27 cellular contexts compared by ENCODE assay signal in genomic region chr17:50922739-50923405, GRCh38. TPM values are rescaled to one million over a fixed set of nuclear protein-coding genes. Genes with fewer than 3 reads are reported as not detected.
DNase-seq lines count a peak whose midpoint lies in the region; ATAC-seq and TF ChIP-seq lines count a peak whose summit lies in the region.
"Had no signal": no experiment of that assay in that cellular context is flagged by ENCODE, and none has a peak within 500 bp of the region (broad histone marks: within the 10 kb centered on the region; RNA-seq: fewer than 3 reads in every experiment).

No MANE protein-coding gene starts in this region.

- no peak overlapping the region for H2BK120ac ChIP-seq in trophoblast cell (ENCODE audit: insufficient read depth, low read length, poor library complexity)

- no peak overlapping the region for H3K4ac ChIP-seq in trophoblast cell (ENCODE audit: low read depth, low read length)

- 0 out of 2 replicates have a peak, but pooled peaks cover 4% of the 10 kb centered on the region for H3F3A ChIP-seq in GM23248 (ENCODE audit: insufficient read depth)

- peak overlapping the region in 6 of 10 donors; percentile 13 to 89 (median 43) for H3K27ac ChIP-seq in heart right ventricle
- peak overlapping the region in 1 of 2 donors; percentile 22 for H3K27ac ChIP-seq in right atrium auricular region
- H3K27ac ChIP-seq in duodenal mucosa (ENCODE audit: low read depth, low read length) = peak overlapping the region; percentile 76
- peak overlapping the region; percentile 97 to 98 for H3K27ac ChIP-seq in mucosa of rectum (ENCODE audit: low read depth in 2 of 2, low read length in 2 of 2)
- H3K27ac ChIP-seq in coronary artery = no peak overlapping the region
- H3K27ac ChIP-seq in trophoblast cell (ENCODE audit: low read depth, low read length) = no peak overlapping the region
- no peak overlapping the region for H3K27ac ChIP-seq in GM23248
- H3K27ac ChIP-seq: BLaER1, cardiac muscle cell, ovary, tibial artery had no signal

- H4K12ac ChIP-seq in trophoblast cell (ENCODE audit: low read depth, low read length) = no peak overlapping the region

- H2AK5ac ChIP-seq in trophoblast cell (ENCODE audit: low read length) = no peak overlapping the region

- H2BK5ac ChIP-seq in trophoblast cell (ENCODE audit: low read depth, low read length, poor library complexity) = no peak overlapping the region

- H4K91ac ChIP-seq in trophoblast cell (ENCODE audit: low read depth, low read length) = no peak overlapping the region

- no peaks in the 10 kb centered on the region for H3K79me2 ChIP-seq in trophoblast cell (ENCODE audit: control insufficient read depth, insufficient read depth, low read length, poor library complexity)
- no peaks in the 10 kb centered on the region for H3K79me2 ChIP-seq in GM23248 (ENCODE audit: insufficient read depth)

- no peaks in the 10 kb centered on the region for H3K27me3 ChIP-seq in heart right ventricle
- no peaks in the 10 kb centered on the region for H3K27me3 ChIP-seq in right atrium auricular region
- H3K27me3 ChIP-seq in duodenal mucosa (ENCODE audit: control insufficient read depth in 1 of 2, insufficient read depth in 2 of 2, low read length in 2 of 2) = no peaks in the 10 kb centered on the region
- H3K27me3 ChIP-seq in mucosa of rectum (ENCODE audit: control insufficient read depth in 2 of 2, insufficient read depth in 2 of 2, low read length in 2 of 2) = no peaks in the 10 kb centered on the region
- no peaks in the 10 kb centered on the region for H3K27me3 ChIP-seq in trophoblast cell (ENCODE audit: insufficient read depth, low read length)
- no peaks in the 10 kb centered on the region for H3K27me3 ChIP-seq in GM23248 (replicated peaks; ENCODE audit: insufficient read depth)
- H3K27me3 ChIP-seq: BLaER1, cardiac muscle cell, ovary, tibial artery had no signal

- ATAC-seq in heart right ventricle = no peak
- ATAC-seq in HG03135 (IDR thresholded peaks at IDR 0.05; ENCODE audit: unreplicated experiment) = no peak
- ATAC-seq: GM12878; natural killer cell; stimulated activated naive CD8-positive, alpha-beta T cell treated with anti-CD3 and anti-CD28 coated beads, Interleukin-15, Interleukin-2, amounts not matched to agents 100 U/mL and 50 U/mL, for 24 hours had no signal

- H3K36me3 ChIP-seq in heart right ventricle = no peaks in the 10 kb centered on the region
- no peaks in the 10 kb centered on the region for H3K36me3 ChIP-seq in right atrium auricular region
- H3K36me3 ChIP-seq in duodenal mucosa (ENCODE audit: control insufficient read depth in 1 of 2, insufficient read depth in 2 of 2, low read length in 2 of 2) = no peaks in the 10 kb centered on the region
- no peaks in the 10 kb centered on the region for H3K36me3 ChIP-seq in mucosa of rectum (ENCODE audit: control insufficient read depth in 2 of 2, insufficient read depth in 2 of 2, low read length in 2 of 2)
- no peaks in the 10 kb centered on the region for H3K36me3 ChIP-seq in trophoblast cell (ENCODE audit: control insufficient read depth in 1 of 2, insufficient read depth in 2 of 2, low read length in 2 of 2)
- H3K36me3 ChIP-seq in GM23248 (ENCODE audit: low read depth) = no peaks in the 10 kb centered on the region
- H3K36me3 ChIP-seq: BLaER1, cardiac muscle cell, ovary, tibial artery had no signal

- in situ Hi-C loops in GM23248 (cut with MboI) = no loop called here

- no peak overlapping the region for H3K14ac ChIP-seq in trophoblast cell (ENCODE audit: low read length)

- peaks cover 21 to 53% (median 41%) of the 10 kb centered on the region in 9 donors for H3K4me1 ChIP-seq in heart right ventricle
- peaks cover 0 to 41% of the 10 kb centered on the region in 2 donors for H3K4me1 ChIP-seq in right atrium auricular region
- peaks cover 63 to 70% of the 10 kb centered on the region in 2 donors for H3K4me1 ChIP-seq in duodenal mucosa (ENCODE audit: control insufficient read depth in 1 of 2, insufficient read depth in 2 of 2, low read length in 2 of 2)
- peaks cover 52 to 60% of the 10 kb centered on the region in 2 donors for H3K4me1 ChIP-seq in mucosa of rectum (ENCODE audit: control insufficient read depth in 2 of 2, insufficient read depth in 2 of 2, low read length in 2 of 2)
- H3K4me1 ChIP-seq in trophoblast cell (ENCODE audit: control insufficient read depth in 1 of 2, insufficient read depth in 2 of 2, low read length in 2 of 2) = peaks cover 10 to 14% of the 10 kb centered on the region in 2 experiments
- peaks cover 17% of the 10 kb centered on the region for H3K4me1 ChIP-seq in GM23248 (ENCODE audit: insufficient read depth)

- H3K79me1 ChIP-seq in trophoblast cell (ENCODE audit: low read length) = peaks cover 4% of the 10 kb centered on the region

- no peak for DNase-seq in heart right ventricle
- DNase-seq in right atrium auricular region (ENCODE audit: low spot score) = no peak
- DNase-seq in coronary artery (ENCODE audit: low spot score) = no peak
- no peak for DNase-seq in trophoblast cell
- no peak for DNase-seq in GM23248
- DNase-seq: activated CD4-positive, alpha-beta T cell treated with anti-CD3 and anti-CD28 coated beads, Interleukin-2, amount 50 U/mL, for 48 hours; activated CD4-positive, CD25-positive, alpha-beta regulatory T cell; activated CD8-positive, alpha-beta memory T cell treated with anti-CD3 and anti-CD28 coated beads, Interleukin-2, amount 50 U/mL, for 4 hours; activated naive CD4-positive, alpha-beta T cell treated with anti-CD3 and anti-CD28 coated beads, Interleukin-2, amount 50 U/mL, for 16 hours; amygdala; dermis blood vessel endothelial cell; glutamatergic neuron; Karpas-422; mesendoderm; natural killer cell; ovary; stimulated activated CD4-positive, alpha-beta T cell treated with anti-CD3 and anti-CD28 coated beads, Interleukin-12 subunit alpha, Interleukin-12 subunit beta, amount 100 ng/mL, for 4 hours; stimulated activated CD4-positive, alpha-beta T cell treated with anti-CD3 and anti-CD28 coated beads, Interleukin-4, amount 100 ng/mL, for 4 hours; stimulated activated naive CD8-positive, alpha-beta T cell treated with anti-CD3 and anti-CD28 coated beads, Interleukin-15, Interleukin-2, amounts not matched to agents 100 U/mL and 50 U/mL, for 24 hours; T1000; tibial artery had no signal

- no peaks in the 10 kb centered on the region for H4K20me1 ChIP-seq in GM23248 (ENCODE audit: insufficient read depth)
- H4K20me1 ChIP-seq: BLaER1 had no signal

- H3K4me3 ChIP-seq in heart right ventricle = no peak overlapping the region
- no peak overlapping the region for H3K4me3 ChIP-seq in right atrium auricular region
- peak overlapping the region in 1 of 2 donors; percentile 33 for H3K4me3 ChIP-seq in duodenal mucosa (ENCODE audit: low read depth in 1 of 2, low read length in 2 of 2)
- no peak overlapping the region for H3K4me3 ChIP-seq in mucosa of rectum (ENCODE audit: low read length in 2 of 2)
- H3K4me3 ChIP-seq in coronary artery = no peak overlapping the region
- no peak overlapping the region for H3K4me3 ChIP-seq in trophoblast cell (ENCODE audit: low read depth, low read length)
- H3K4me3 ChIP-seq in GM23248 = no peak overlapping the region
- H3K4me3 ChIP-seq: BLaER1, cardiac muscle cell, GM12878, ovary, tibial artery had no signal

- TF ChIP-seq CTCF in heart right ventricle (IDR thresholded peaks at IDR 0.05) = no peak
- no peak for TF ChIP-seq CTCF in right atrium auricular region (IDR thresholded peaks at IDR 0.05)
- TF ChIP-seq CTCF in coronary artery (IDR thresholded peaks at IDR 0.05) = no peak

- no peak overlapping the region for H2AFZ ChIP-seq in trophoblast cell (ENCODE audit: insufficient read depth, low read length, poor library complexity)
- H2AFZ ChIP-seq in GM23248 = no peak overlapping the region

- intact Hi-C loops in heart right ventricle (cut with DNase I) = no loop called here

- no peak overlapping the region for H4K8ac ChIP-seq in trophoblast cell (ENCODE audit: low read depth, low read length)

- H3K9ac ChIP-seq in duodenal mucosa (ENCODE audit: low read depth in 1 of 2, low read length in 2 of 2) (peak overlapping the region; percentile 34 to 55), mucosa of rectum (ENCODE audit: low read depth in 1 of 2, low read length in 2 of 2) (peak overlapping the region in 1 of 2 donors; percentile 26), trophoblast cell (ENCODE audit: low read length) (no peak overlapping the region), GM23248 (no peak overlapping the region)
- H3K9ac ChIP-seq: BLaER1 had no signal

- H3K18ac ChIP-seq in trophoblast cell (ENCODE audit: low read length) = no peak overlapping the region

- H3K9me3 ChIP-seq in heart right ventricle (no peaks in the 10 kb centered on the region), right atrium auricular region (no peaks in the 10 kb centered on the region), duodenal mucosa (ENCODE audit: control insufficient read depth in 1 of 2, low read length in 2 of 2) (no peaks in the 10 kb centered on the region), mucosa of rectum (ENCODE audit: control insufficient read depth in 2 of 2, low read length in 2 of 2) (no peaks in the 10 kb centered on the region), trophoblast cell (ENCODE audit: insufficient read depth, low read depth, low read length) (no peaks in the 10 kb centered on the region), GM23248 (ENCODE audit: low read depth) (no peaks in the 10 kb centered on the region)
- H3K9me3 ChIP-seq: BLaER1, ovary, tibial artery had no signal

- H3K4me2 ChIP-seq in trophoblast cell (ENCODE audit: low read length) = no peak overlapping the region
- no peak overlapping the region for H3K4me2 ChIP-seq in GM23248 (ENCODE audit: unreplicated experiment)
- H3K4me2 ChIP-seq: BLaER1 had no signal

- H2BK12ac ChIP-seq in trophoblast cell (ENCODE audit: low read length) = no peak overlapping the region

- H3K9me2 ChIP-seq in GM23248 (ENCODE audit: insufficient read depth) = no peaks in the 10 kb centered on the region

- 63 to 66% methylated on average over 6 of the region's 6 CpGs for WGBS in heart right ventricle, 2 donors
- WGBS in trophoblast cell (ENCODE audit: extremely low coverage, insufficient coverage, insufficient read length) = no CpG with 5 or more reads among the region's 6 CpGs
- WGBS in GM23248 (ENCODE audit: low coverage in 1 of 2, low lambda C conversion rate in 2 of 2, missing lambda C conversion rate in 2 of 2), 2 experiments = 82 to 88% methylated on average over 6 of the region's 6 CpGs

- H3K23ac ChIP-seq in trophoblast cell (ENCODE audit: low read length) = no peak overlapping the region

RNA-seq across cellular contexts. Expression of gene TOB1, which starts 56.7 kb away (rescaled TPM):
- 100 to 1,000 TPM in 6 of 10 donors, 10 to 100 TPM in 4; 54.7 to 134 (median 106) TPM for total RNA-seq in heart right ventricle
- 10 to 100 TPM; 15.6 to 31.7 TPM for polyA plus RNA-seq in heart right ventricle
- total RNA-seq in right atrium auricular region = 10 to 100 TPM; 29.0 to 31.0 TPM
- polyA plus RNA-seq in trophoblast cell (2013) = 25.0 and 26.0 TPM in 2 replicates
- 6.7 and 8.4 TPM in 2 replicates for total RNA-seq in GM23248 (2014; rRNA removed; shearing (Covaris generic))
- polyA plus RNA-seq in GM23248 (2016; fragmentation: Nextera tagmentation; extraction: Ambion mirVana) = 93.8 and 96.4 TPM in 2 replicates

Comparison
In these comparisons a context has a peak if more than half of its experiments do, and no peak if none do; other contexts are left out.
1. H3K27ac ChIP-seq: peak in heart right ventricle (6 of 10), duodenal mucosa (single experiment) and mucosa of rectum (2 of 2); none in coronary artery (0 of 2), trophoblast cell (single experiment) and GM23248 (single experiment).
2. H3K9ac ChIP-seq: peak in duodenal mucosa (2 of 2); none in trophoblast cell (single experiment) and GM23248 (single experiment).